Comparison of ENCODE assay signal across 8 cellular contexts in the genomic region with DNA sequence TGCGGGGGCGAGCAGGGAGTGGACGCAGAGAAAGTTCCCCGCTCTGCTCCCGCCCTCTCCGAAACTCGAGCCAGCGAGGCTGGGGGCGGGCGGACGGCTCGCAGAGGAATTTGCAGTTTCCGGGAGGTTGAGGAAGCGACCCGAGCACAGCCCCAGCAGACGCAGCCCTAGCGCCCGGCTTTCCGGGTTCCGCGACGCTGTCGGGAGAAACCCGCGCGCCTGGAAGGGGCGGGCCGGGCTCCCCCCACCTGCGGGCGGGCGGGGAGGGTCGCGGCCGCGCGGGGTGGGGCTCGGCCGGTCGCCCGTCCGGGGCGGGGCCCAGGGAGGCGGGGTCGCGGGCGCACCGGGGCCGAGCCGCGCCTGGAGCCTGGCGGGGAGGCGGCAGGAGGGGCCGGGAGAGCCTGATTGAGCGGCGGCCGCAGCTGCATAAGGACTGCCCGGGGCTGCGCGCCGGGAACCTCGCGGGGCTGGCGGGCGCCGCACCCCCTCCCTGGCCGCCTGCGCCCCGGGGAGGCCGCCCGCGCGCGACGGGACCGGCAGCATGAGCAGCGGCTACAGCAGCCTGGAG. TPM values are rescaled to one million over a fixed set of nuclear protein-coding genes. Genes with fewer than 3 reads are reported as not detected.
DNase-seq lines count a peak whose midpoint lies in the region; ATAC-seq and TF ChIP-seq lines count a peak whose summit lies in the region.

A gene with protein sequence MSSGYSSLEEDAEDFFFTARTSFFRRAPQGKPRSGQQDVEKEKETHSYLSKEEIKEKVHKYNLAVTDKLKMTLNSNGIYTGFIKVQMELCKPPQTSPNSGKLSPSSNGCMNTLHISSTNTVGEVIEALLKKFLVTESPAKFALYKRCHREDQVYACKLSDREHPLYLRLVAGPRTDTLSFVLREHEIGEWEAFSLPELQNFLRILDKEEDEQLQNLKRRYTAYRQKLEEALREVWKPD (plus strand): TSS at position 404 of the 568 bp plus-strand sequence. CDS start 138 bp downstream, at position 542.

- peak within 1 kb of the TSS; percentile 18 to 53 for H3K9ac ChIP-seq in liver (ENCODE audit: low read depth in 1 of 2, low read length in 2 of 2)

- peaks cover 2 to 19% (median 8%) of the 10 kb centered on the region in 4 donors for H3K4me1 ChIP-seq in liver (ENCODE audit: control insufficient read depth in 4 of 4, insufficient read depth in 4 of 4, low read length in 3 of 4)

- DNase-seq in NCI-H2029 (lab: John Stamatoyannopoulos, UW) (peak; percentile 68), NCI-H2029 treated with DMSO at 0.1 percent for 48 hours (lab: John Stamatoyannopoulos, UW) (no peak), NCI-H2196 treated with DMSO at 0.1 percent for 48 hours (lab: John Stamatoyannopoulos, UW; ENCODE audit: unreplicated experiment) (peak; percentile 56), dedifferentiated amniotic fluid mesenchymal stem cell (ENCODE audit: extremely low spot score) (peak; percentile 39)
- DNase-seq in activated CD4-positive, alpha-beta T cell treated with anti-CD3 and anti-CD28 coated beads, Interleukin-2, amount 10 ng/mL, durations not matched to agents 24 days and 14 days, result peak; percentile 94
- peak; percentile 27 to 79 (median 59) for DNase-seq in stimulated activated CD4-positive, alpha-beta T cell treated with anti-CD3 and anti-CD28 coated beads, TNF-alpha, amount 100 ng/mL, for 24 hours (ENCODE audit: low read depth in 3 of 3)

- H3K4me3 ChIP-seq in liver (ENCODE audit: low read depth in 1 of 3, low read length in 3 of 3), result peak within 1 kb of the TSS; percentile 61 to 80 (median 64)

- H3K36me3 ChIP-seq in liver (ENCODE audit: control insufficient read depth in 4 of 4, insufficient read depth in 3 of 4, low read depth in 1 of 4, low read length in 3 of 4), result no peaks in the 10 kb centered on the region

- peak; percentile 53 for ATAC-seq in HG02852 (IDR thresholded peaks at IDR 0.05; ENCODE audit: unreplicated experiment)

- no peak for TF ChIP-seq CTCF in liver (IDR thresholded peaks at IDR 0.05; ENCODE audit: low read depth, low read length, missing input control)

- H3K4me3 Mint-ChIP-seq in activated CD4-positive, alpha-beta T cell treated with anti-CD3 and anti-CD28 coated beads, Interleukin-2, amount 10 ng/mL, durations not matched to agents 24 days and 14 days, result peak within 1 kb of the TSS; percentile 96

- no peaks in the 10 kb centered on the region for H3K27me3 Mint-ChIP-seq in activated CD4-positive, alpha-beta T cell treated with anti-CD3 and anti-CD28 coated beads, Interleukin-2, amount 10 ng/mL, durations not matched to agents 24 days and 14 days

- no peaks in the 10 kb centered on the region for H3K9me3 Mint-ChIP-seq in activated CD4-positive, alpha-beta T cell treated with anti-CD3 and anti-CD28 coated beads, Interleukin-2, amount 10 ng/mL, durations not matched to agents 24 days and 14 days

- peaks cover 36% of the 10 kb centered on the region for H3K4me1 Mint-ChIP-seq in activated CD4-positive, alpha-beta T cell treated with anti-CD3 and anti-CD28 coated beads, Interleukin-2, amount 10 ng/mL, durations not matched to agents 24 days and 14 days

- H3K9me3 ChIP-seq in liver (ENCODE audit: control insufficient read depth in 4 of 4, low read length in 3 of 4), result no peaks in the 10 kb centered on the region

- under 1% methylated on average over 76 of the region's 76 CpGs for WGBS in liver

- peaks cover 12% of the 10 kb centered on the region for H3K36me3 Mint-ChIP-seq in activated CD4-positive, alpha-beta T cell treated with anti-CD3 and anti-CD28 coated beads, Interleukin-2, amount 10 ng/mL, durations not matched to agents 24 days and 14 days (ENCODE audit: low read depth)

- peak within 1 kb of the TSS; percentile 85 to 90 for H3K27ac ChIP-seq in liver (ENCODE audit: low read depth in 1 of 2, low read length in 2 of 2)

- TF ChIP-seq RAD21 in liver (IDR thresholded peaks at IDR 0.05), result no peak

- H3K27ac Mint-ChIP-seq in activated CD4-positive, alpha-beta T cell treated with anti-CD3 and anti-CD28 coated beads, Interleukin-2, amount 10 ng/mL, durations not matched to agents 24 days and 14 days, result peak within 1 kb of the TSS; percentile 93

- intact Hi-C loops in activated CD4-positive, alpha-beta T cell treated with anti-CD3 and anti-CD28 coated beads, Interleukin-2, amount 10 ng/mL, durations not matched to agents 24 days and 14 days (cut with micrococcal nuclease), result loop anchor here (2.0 to 5.0 kb wide), 3 partner anchors 157 to 1692 kb away; partner anchors contain the start of genes HELB and TBK1

- no peaks in the 10 kb centered on the region for H3K27me3 ChIP-seq in liver (ENCODE audit: control insufficient read depth in 4 of 4, insufficient read depth in 4 of 4, low read length in 3 of 4)

TF ChIP-seq in liver, 16 proteins besides CTCF, POLR2A, EP300 and RAD21:
- TF ChIP-seq, protein P1, sequence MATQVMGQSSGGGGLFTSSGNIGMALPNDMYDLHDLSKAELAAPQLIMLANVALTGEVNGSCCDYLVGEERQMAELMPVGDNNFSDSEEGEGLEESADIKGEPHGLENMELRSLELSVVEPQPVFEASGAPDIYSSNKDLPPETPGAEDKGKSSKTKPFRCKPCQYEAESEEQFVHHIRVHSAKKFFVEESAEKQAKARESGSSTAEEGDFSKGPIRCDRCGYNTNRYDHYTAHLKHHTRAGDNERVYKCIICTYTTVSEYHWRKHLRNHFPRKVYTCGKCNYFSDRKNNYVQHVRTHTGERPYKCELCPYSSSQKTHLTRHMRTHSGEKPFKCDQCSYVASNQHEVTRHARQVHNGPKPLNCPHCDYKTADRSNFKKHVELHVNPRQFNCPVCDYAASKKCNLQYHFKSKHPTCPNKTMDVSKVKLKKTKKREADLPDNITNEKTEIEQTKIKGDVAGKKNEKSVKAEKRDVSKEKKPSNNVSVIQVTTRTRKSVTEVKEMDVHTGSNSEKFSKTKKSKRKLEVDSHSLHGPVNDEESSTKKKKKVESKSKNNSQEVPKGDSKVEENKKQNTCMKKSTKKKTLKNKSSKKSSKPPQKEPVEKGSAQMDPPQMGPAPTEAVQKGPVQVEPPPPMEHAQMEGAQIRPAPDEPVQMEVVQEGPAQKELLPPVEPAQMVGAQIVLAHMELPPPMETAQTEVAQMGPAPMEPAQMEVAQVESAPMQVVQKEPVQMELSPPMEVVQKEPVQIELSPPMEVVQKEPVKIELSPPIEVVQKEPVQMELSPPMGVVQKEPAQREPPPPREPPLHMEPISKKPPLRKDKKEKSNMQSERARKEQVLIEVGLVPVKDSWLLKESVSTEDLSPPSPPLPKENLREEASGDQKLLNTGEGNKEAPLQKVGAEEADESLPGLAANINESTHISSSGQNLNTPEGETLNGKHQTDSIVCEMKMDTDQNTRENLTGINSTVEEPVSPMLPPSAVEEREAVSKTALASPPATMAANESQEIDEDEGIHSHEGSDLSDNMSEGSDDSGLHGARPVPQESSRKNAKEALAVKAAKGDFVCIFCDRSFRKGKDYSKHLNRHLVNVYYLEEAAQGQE (IDR thresholded peaks at IDR 0.05), result peak; percentile 26
- no peak for TF ChIP-seq TAF1 (conservative IDR thresholded peaks at IDR 0.05)

RNA-seq across cellular contexts. Expression of the gene that starts here (rescaled TPM):
- 40.8 and 43.1 TPM in 2 replicates for total RNA-seq in activated CD4-positive, alpha-beta T cell treated with anti-CD3 and anti-CD28 coated beads, Interleukin-2, amount 10 ng/mL, durations not matched to agents 24 days and 14 days
- 1 to 10 TPM; 9.0 to 9.1 TPM for total RNA-seq in liver
- 1 to 10 TPM; 2.2 TPM for polyA plus RNA-seq in liver
